24 cellular contexts compared by ENCODE assay signal in genomic region chr1:240385551-240385950, GRCh38.
DNase-seq lines count a peak whose midpoint lies in the region; ATAC-seq and TF ChIP-seq lines count a peak whose summit lies in the region.
"Had no signal": no experiment of that assay in that cellular context is flagged by ENCODE, and none has a peak within 500 bp of the region (broad histone marks: within the 10 kb centered on the region; RNA-seq: fewer than 3 reads in every experiment).

No MANE protein-coding gene starts in this region.

- H3K4me1 ChIP-seq in GM23248 (ENCODE audit: insufficient read depth) (peaks cover 31% of the 10 kb centered on the region), RWPE2 (ENCODE audit: insufficient read depth, poor library complexity, severe bottlenecking) (peaks cover 14% of the 10 kb centered on the region)
- H3K4me1 ChIP-seq: BE2C, Peyer's patch had no signal

- peak overlapping the region; percentile 9; the same call in 1 of the 2 replicates for H3K9ac ChIP-seq in GM23248

- H3K4me2 ChIP-seq in GM23248 (ENCODE audit: unreplicated experiment): peak overlapping the region; percentile 31
- H3K4me2 ChIP-seq: GM23338 had no signal

- H3K27me3 ChIP-seq in GM23248 (replicated peaks; ENCODE audit: insufficient read depth): no peaks in the 10 kb centered on the region
- H3K27me3 ChIP-seq in RWPE2 (ENCODE audit: insufficient read depth, poor library complexity, severe bottlenecking): no peaks in the 10 kb centered on the region
- H3K27me3 ChIP-seq: BE2C, Peyer's patch had no signal

- H3K36me3 Mint-ChIP-seq in chondrocyte (ENCODE audit: low read depth): peaks cover 12% of the 10 kb centered on the region

- 91 to 95% methylated on average over 5 of the region's 5 CpGs for WGBS in GM23248 (ENCODE audit: low coverage in 1 of 2, low lambda C conversion rate in 2 of 2, missing lambda C conversion rate in 2 of 2), 2 experiments

- peaks cover 18% of the 10 kb centered on the region for H3K9me3 Mint-ChIP-seq in chondrocyte (ENCODE audit: low read depth)

- ATAC-seq in RWPE2 (ENCODE audit: low read depth) (peak; percentile 25; the same call in 1 of the 3 replicates), GM21825 (IDR thresholded peaks at IDR 0.05; ENCODE audit: unreplicated experiment) (no peak), HG02938 (IDR thresholded peaks at IDR 0.05; ENCODE audit: unreplicated experiment) (no peak), HG03457 (IDR thresholded peaks at IDR 0.05; ENCODE audit: unreplicated experiment) (no peak)
- ATAC-seq: GM23338, HepG2, K562, T-helper 17 cell had no signal

- DNase-seq in GM23248: no peak
- no peak for DNase-seq in RWPE2 (ENCODE audit: low spot score)
- no peak for DNase-seq in chondrocyte (ENCODE audit: low spot score)
- no peak for DNase-seq in DMS 273 treated with DMSO at 0.1 percent for 48 hours (lab: John Stamatoyannopoulos, UW)
- DNase-seq: ACHN, BE2C, Calu3, DMS153, DND-41, H9, Kasumi-1, NCI-H2029 treated with DMSO at 0.1 percent for 48 hours, NCI-H2227 treated with DMSO at 0.1 percent for 48 hours, NCI-H526 treated with DMSO at 0.1 percent for 48 hours, Peyer's patch, SIG-M5, T-helper 17 cell had no signal

- no peaks in the 10 kb centered on the region for H3K9me2 ChIP-seq in GM23248 (ENCODE audit: insufficient read depth)

- peaks cover 49% of the 10 kb centered on the region for H3F3A ChIP-seq in GM23248 (ENCODE audit: insufficient read depth)

- H3K79me2 ChIP-seq in GM23248 (ENCODE audit: insufficient read depth): peaks cover 4% of the 10 kb centered on the region

- H3K4me3 ChIP-seq in GM23248: no peak overlapping the region
- H3K4me3 ChIP-seq in RWPE2 (ENCODE audit: severe bottlenecking): no peak overlapping the region
- H3K4me3 ChIP-seq: GM23338, K562, Peyer's patch, SK-N-MC had no signal

- H4K20me1 ChIP-seq in GM23248 (ENCODE audit: insufficient read depth): no peaks in the 10 kb centered on the region

- H3K27ac ChIP-seq in GM23248: peak overlapping the region; percentile 84
- H3K27ac ChIP-seq in RWPE2 (ENCODE audit: poor library complexity, severe bottlenecking): peak overlapping the region; percentile 79
- H3K27ac ChIP-seq: Peyer's patch, SK-N-MC had no signal

- no peak overlapping the region for H2AFZ ChIP-seq in GM23248
- H2AFZ ChIP-seq: GM23338 had no signal

- in situ Hi-C loops in GM23248 (cut with MboI): no loop called here

- peak overlapping the region; percentile 8 for H3K27ac Mint-ChIP-seq in chondrocyte (ENCODE audit: unreplicated experiment)
- H3K27ac Mint-ChIP-seq: GM23338, T-helper 17 cell had no signal

- H3K9me3 ChIP-seq in GM23248 (ENCODE audit: low read depth) (peaks cover 4% of the 10 kb centered on the region), RWPE2 (ENCODE audit: severe bottlenecking) (peaks cover 3% of the 10 kb centered on the region)
- H3K9me3 ChIP-seq: BE2C had no signal

- peaks cover 45% of the 10 kb centered on the region for H3K36me3 ChIP-seq in GM23248 (ENCODE audit: low read depth)
- H3K36me3 ChIP-seq in RWPE2 (ENCODE audit: low read depth): no peaks in the 10 kb centered on the region
- H3K36me3 ChIP-seq: BE2C, Peyer's patch had no signal

- TF ChIP-seq CTCF in RWPE2 (IDR thresholded peaks at IDR 0.05; ENCODE audit: poor library complexity, severe bottlenecking) (no peak), chondrocyte (IDR thresholded peaks at IDR 0.05) (no peak)

- H3K4me3 Mint-ChIP-seq in chondrocyte (ENCODE audit: unreplicated experiment): no peak overlapping the region
- H3K4me3 Mint-ChIP-seq: GM23338, H9, T-helper 17 cell had no signal

- no peaks in the 10 kb centered on the region for H3K27me3 Mint-ChIP-seq in chondrocyte (ENCODE audit: low read depth)

- peaks cover 31% of the 10 kb centered on the region for H3K4me1 Mint-ChIP-seq in chondrocyte (ENCODE audit: low read depth)
- H3K4me1 Mint-ChIP-seq: T-helper 17 cell had no signal
